17 cellular contexts compared by ENCODE assay signal in genomic region chr4:24535399-24535798, GRCh38. TPM values are rescaled to one million over a fixed set of nuclear protein-coding genes. Genes with fewer than 3 reads are reported as not detected.
A peak's percentile ranks its signal among the peaks of the same experiment; 100 is the strongest.
DNase-seq lines count a peak whose midpoint lies in the region; ATAC-seq and TF ChIP-seq lines count a peak whose summit lies in the region.
"Had no signal": no experiment of that assay in that cellular context is flagged by ENCODE, and none has a peak within 500 bp of the region (broad histone marks: within the 10 kb centered on the region; RNA-seq: fewer than 3 reads in every experiment).

No MANE protein-coding gene starts in this region.

- H3K27me3 ChIP-seq in DND-41 (ENCODE audit: insufficient read depth, low read length, poor library complexity): no peaks in the 10 kb centered on the region

- no peak overlapping the region for H3K4me2 ChIP-seq in DND-41 (ENCODE audit: insufficient read depth, low read length)
- H3K4me2 ChIP-seq: SK-N-SH had no signal

- no peaks in the 10 kb centered on the region for H3K27me3 Mint-ChIP-seq in activated CD4-positive, alpha-beta T cell treated with anti-CD3 and anti-CD28 coated beads, Interleukin-2, amount 10 ng/mL, durations not matched to agents 7 days and 5 days
- no peaks in the 10 kb centered on the region for H3K27me3 Mint-ChIP-seq in activated naive CD8-positive, alpha-beta T cell treated with anti-CD3 and anti-CD28 coated beads for 36 hours
- no peaks in the 10 kb centered on the region for H3K27me3 Mint-ChIP-seq in natural killer cell treated with Interleukin-12 subunit alpha and Interleukin-12 subunit beta and Interleukin-15 and Interleukin-18, amount 100 ng/mL, for 72 hours

- peaks cover 22% of the 10 kb centered on the region for H3K4me1 Mint-ChIP-seq in activated CD4-positive, alpha-beta T cell treated with anti-CD3 and anti-CD28 coated beads, Interleukin-2, amount 10 ng/mL, durations not matched to agents 7 days and 5 days
- peaks cover 11% of the 10 kb centered on the region for H3K4me1 Mint-ChIP-seq in activated naive CD8-positive, alpha-beta T cell treated with anti-CD3 and anti-CD28 coated beads for 36 hours
- H3K4me1 Mint-ChIP-seq in natural killer cell treated with Interleukin-12 subunit alpha and Interleukin-12 subunit beta and Interleukin-15 and Interleukin-18, amount 100 ng/mL, for 72 hours (ENCODE audit: low read depth in 2 of 2): peaks cover 7 to 9% of the 10 kb centered on the region in 2 donors

- no peak overlapping the region for H2AFZ ChIP-seq in DND-41 (ENCODE audit: low read depth, low read length)

- CTCF ChIA-PET in activated CD4-positive, alpha-beta T cell treated with anti-CD3 and anti-CD28 coated beads, Interleukin-2, amount 10 ng/mL, durations not matched to agents 7 days and 5 days (lab: Charles Lee): interaction anchor here (1.0 kb wide), 1 partner anchor 11 kb away, joined by 3 read pairs; no protein-coding TSS in a partner anchor

- H3K4me1 ChIP-seq in DND-41 (ENCODE audit: insufficient read depth, low read length): no peaks in the 10 kb centered on the region

- peaks cover 54% of the 10 kb centered on the region for H3K36me3 Mint-ChIP-seq in activated CD4-positive, alpha-beta T cell treated with anti-CD3 and anti-CD28 coated beads, Interleukin-2, amount 10 ng/mL, durations not matched to agents 7 days and 5 days (ENCODE audit: low read depth)
- H3K36me3 Mint-ChIP-seq in activated naive CD8-positive, alpha-beta T cell treated with anti-CD3 and anti-CD28 coated beads for 36 hours: peaks cover 36% of the 10 kb centered on the region
- H3K36me3 Mint-ChIP-seq in natural killer cell treated with Interleukin-12 subunit alpha and Interleukin-12 subunit beta and Interleukin-15 and Interleukin-18, amount 100 ng/mL, for 72 hours: peaks cover 17% of the 10 kb centered on the region

- H3K9ac ChIP-seq in DND-41 (ENCODE audit: low read depth, low read length): no peak overlapping the region
- H3K9ac ChIP-seq: SK-N-SH had no signal

- peak overlapping the region; percentile 6 for H3K27ac Mint-ChIP-seq in activated CD4-positive, alpha-beta T cell treated with anti-CD3 and anti-CD28 coated beads, Interleukin-2, amount 10 ng/mL, durations not matched to agents 7 days and 5 days
- peak overlapping the region; percentile 27 for H3K27ac Mint-ChIP-seq in activated naive CD8-positive, alpha-beta T cell treated with anti-CD3 and anti-CD28 coated beads for 36 hours
- peak overlapping the region; percentile 43 to 61 for H3K27ac Mint-ChIP-seq in natural killer cell treated with Interleukin-12 subunit alpha and Interleukin-12 subunit beta and Interleukin-15 and Interleukin-18, amount 100 ng/mL, for 72 hours

- POLR2A ChIA-PET in activated CD4-positive, alpha-beta T cell treated with anti-CD3 and anti-CD28 coated beads, Interleukin-2, amount 10 ng/mL, durations not matched to agents 7 days and 5 days (lab: Charles Lee): no interaction called here

- H3K79me2 ChIP-seq in DND-41 (ENCODE audit: insufficient read depth, low read length): peaks cover 83% of the 10 kb centered on the region

- DNase-seq in activated CD4-positive, alpha-beta T cell treated with anti-CD3 and anti-CD28 coated beads, Interleukin-2, amount 10 ng/mL, durations not matched to agents 7 days and 5 days: no peak
- DNase-seq in activated CD4-positive, alpha-beta T cell treated with anti-CD3 and anti-CD28 coated beads, Interleukin-2, amount 50 U/mL, for 4 hours: no peak
- DNase-seq in DND-41 (no peak), DMS153 (lab: John Stamatoyannopoulos, UW) (no peak), Right ventricle myocardium superior (no peak)
- no peak for DNase-seq in activated naive CD8-positive, alpha-beta T cell treated with anti-CD3 and anti-CD28 coated beads for 36 hours
- DNase-seq in natural killer cell treated with Interleukin-12 subunit alpha and Interleukin-12 subunit beta and Interleukin-15 and Interleukin-18, amount 100 ng/mL, for 72 hours (ENCODE audit: low spot score): no peak
- DNase-seq: 8988T, H7, KG1, NCI-H146, NCI-H2081, NCI-H82, SHP77, SK-N-SH had no signal

- H3K27ac ChIP-seq in DND-41 (ENCODE audit: low read length): no peak overlapping the region

- no peaks in the 10 kb centered on the region for H3K9me3 ChIP-seq in DND-41 (ENCODE audit: insufficient read depth, low read length, severe bottlenecking)
- H3K9me3 ChIP-seq: SK-N-SH had no signal

- TF ChIP-seq CTCF in DND-41 (IDR thresholded peaks at IDR 0.05; ENCODE audit: borderline replicate concordance, extremely low read depth, low read length, poor library complexity, severe bottlenecking): no peak

- peaks cover 52% of the 10 kb centered on the region for H4K20me1 ChIP-seq in DND-41 (ENCODE audit: insufficient read depth, low read length)

- intact Hi-C loops in Right ventricle myocardium superior (cut with DNase I): no loop called here

- no peak overlapping the region for H3K4me3 ChIP-seq in DND-41 (ENCODE audit: low read depth in 1 of 2, low read length in 2 of 2)

- peak; percentile 60; the same call in 2 of the 3 replicates for ATAC-seq in DND-41 (ENCODE audit: insufficient read depth, low read depth)
- ATAC-seq in natural killer cell treated with Interleukin-12 subunit alpha and Interleukin-12 subunit beta and Interleukin-15 and Interleukin-18, amount 100 ng/mL, for 72 hours: no peak
- ATAC-seq in GM21390 (IDR thresholded peaks at IDR 0.05; ENCODE audit: unreplicated experiment): no peak
- no peak for ATAC-seq in Right ventricle myocardium superior (ENCODE audit: poor library complexity)
- ATAC-seq: Panc1 had no signal

- H3K36me3 ChIP-seq in DND-41 (ENCODE audit: insufficient read depth, low read length): peaks cover 97% of the 10 kb centered on the region

- no peaks in the 10 kb centered on the region for H3K9me3 Mint-ChIP-seq in activated CD4-positive, alpha-beta T cell treated with anti-CD3 and anti-CD28 coated beads, Interleukin-2, amount 10 ng/mL, durations not matched to agents 7 days and 5 days
- no peaks in the 10 kb centered on the region for H3K9me3 Mint-ChIP-seq in activated naive CD8-positive, alpha-beta T cell treated with anti-CD3 and anti-CD28 coated beads for 36 hours
- H3K9me3 Mint-ChIP-seq in natural killer cell treated with Interleukin-12 subunit alpha and Interleukin-12 subunit beta and Interleukin-15 and Interleukin-18, amount 100 ng/mL, for 72 hours: no peaks in the 10 kb centered on the region

- no peak overlapping the region for H3K4me3 Mint-ChIP-seq in activated CD4-positive, alpha-beta T cell treated with anti-CD3 and anti-CD28 coated beads, Interleukin-2, amount 10 ng/mL, durations not matched to agents 7 days and 5 days
- no peak overlapping the region for H3K4me3 Mint-ChIP-seq in activated naive CD8-positive, alpha-beta T cell treated with anti-CD3 and anti-CD28 coated beads for 36 hours
- H3K4me3 Mint-ChIP-seq in natural killer cell treated with Interleukin-12 subunit alpha and Interleukin-12 subunit beta and Interleukin-15 and Interleukin-18, amount 100 ng/mL, for 72 hours: no peak overlapping the region

RNA-seq across cellular contexts. Expression of gene DHX15, which starts 49.0 kb away (rescaled TPM):
- total RNA-seq in activated CD4-positive, alpha-beta T cell treated with anti-CD3 and anti-CD28 coated beads, Interleukin-2, amount 10 ng/mL, durations not matched to agents 7 days and 5 days: 100 to 1,000 TPM; 185 to 187 TPM
- total RNA-seq in activated naive CD8-positive, alpha-beta T cell treated with anti-CD3 and anti-CD28 coated beads for 36 hours: 100 to 1,000 TPM; 231 to 236 TPM
- total RNA-seq in natural killer cell treated with Interleukin-12 subunit alpha and Interleukin-12 subunit beta and Interleukin-15 and Interleukin-18, amount 100 ng/mL, for 72 hours: 100 to 1,000 TPM; 190 to 251 TPM
- 48.0 TPM for total RNA-seq in Right ventricle myocardium superior
